ENCODE assay signal across 9 cellular contexts in genomic region chr10:77026148-77026547, GRCh38.
"Had no signal": no experiment of that assay in that cellular context is flagged by ENCODE, and none has a peak within 500 bp of the region (broad histone marks: within the 10 kb centered on the region; RNA-seq: fewer than 3 reads in every experiment).

No MANE protein-coding gene starts in this region.

- H2AFZ ChIP-seq: GM23248 had no signal

- H3K27ac ChIP-seq: GM23248, HL-60, KMS-11 had no signal

- H3K9ac ChIP-seq: GM23248, KMS-11 had no signal

- H3K4me2 ChIP-seq: KMS-11 had no signal

- H3K4me3 ChIP-seq: GM23248 had no signal

- FAIRE-seq: H54 had no signal

- DNase-seq: GM23248, GOT3, H9, HCEC 1CT, Karpas-422, KBM-7 had no signal
